8 cellular contexts compared by ENCODE assay signal in the genomic region with DNA sequence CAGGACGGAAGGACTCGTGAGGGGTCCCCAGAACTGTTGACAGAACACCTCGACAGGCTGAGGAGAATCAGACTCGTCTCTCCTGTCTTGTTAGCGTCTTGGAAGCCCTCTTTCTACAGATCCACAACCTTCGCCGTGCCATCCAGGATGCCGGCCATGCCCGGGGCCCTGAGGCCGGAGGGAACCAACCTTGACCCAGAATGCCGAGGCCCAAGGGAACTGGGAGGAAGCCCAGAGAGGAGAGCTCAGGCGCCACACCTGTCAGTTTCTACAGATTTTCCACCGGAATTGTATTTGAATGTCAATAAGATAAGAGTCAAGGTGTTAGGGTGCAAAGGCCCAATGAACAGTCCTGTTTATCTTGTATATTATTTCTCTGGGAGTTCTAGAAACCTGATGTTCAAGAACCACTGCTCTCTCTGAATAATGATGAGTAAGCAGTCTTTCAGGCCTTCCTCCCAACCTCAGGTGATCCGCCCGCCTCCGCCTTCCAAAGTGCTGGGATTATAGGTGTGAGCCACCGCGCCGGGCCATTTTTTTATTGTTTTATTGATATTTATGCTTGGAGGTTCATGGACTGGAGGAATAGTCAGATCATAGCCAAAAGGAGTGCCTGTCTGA. TPM values are rescaled to one million over a fixed set of nuclear protein-coding genes. Genes with fewer than 3 reads are reported as not detected.
A peak's percentile ranks its signal among the peaks of the same experiment; 100 is the strongest.
DNase-seq lines count a peak whose midpoint lies in the region; ATAC-seq, FAIRE-seq and TF ChIP-seq lines count a peak whose summit lies in the region.

No MANE protein-coding gene starts in this region.

- H3K4me1 ChIP-seq in GM12878 (ENCODE audit: control insufficient read depth, insufficient read depth, low read length) = peaks cover 5% of the 10 kb centered on the region
- peaks cover 12% of the 10 kb centered on the region for H3K4me1 ChIP-seq in iPS-18a (ENCODE audit: control insufficient read depth, low read depth, low read length)
- H3K4me1 ChIP-seq in skeletal muscle tissue (ENCODE audit: control insufficient read depth in 3 of 3, insufficient read depth in 3 of 3, low read length in 3 of 3) = peaks cover 5 to 7% (median 5%) of the 10 kb centered on the region in 3 donors
- no peaks in the 10 kb centered on the region for H3K4me1 ChIP-seq in effector memory CD4-positive, alpha-beta T cell (ENCODE audit: control insufficient read depth, insufficient read depth, low read length, poor library complexity, severe bottlenecking)

- H3K27me3 ChIP-seq in H7 (ENCODE audit: control insufficient read depth, insufficient read depth, low read length) (peaks cover 2% of the 10 kb centered on the region), GM12878 (replicated peaks in 1 of 2; ENCODE audit: control insufficient read depth in 2 of 2, insufficient read depth in 2 of 2, low read length in 1 of 2) (no peaks in the 10 kb centered on the region), iPS-18a (ENCODE audit: control insufficient read depth, insufficient read depth, low read length) (peaks cover 14% of the 10 kb centered on the region), skeletal muscle tissue (ENCODE audit: control insufficient read depth in 3 of 3, insufficient read depth in 3 of 3, low read length in 3 of 3) (no peaks in the 10 kb centered on the region)
- H3K27me3 ChIP-seq in effector memory CD4-positive, alpha-beta T cell (replicated peaks; ENCODE audit: control insufficient read depth, insufficient read depth, low read length, poor library complexity, severe bottlenecking) = no peaks in the 10 kb centered on the region

- RAD21 ChIA-PET in GM12878 (lab: Charles Lee; ENCODE audit: unreplicated experiment) = no interaction called here

- no peak for TF ChIP-seq CTCF in GM12878 (IDR thresholded peaks at IDR 0.05 in 2 of 3, conservative IDR thresholded peaks at IDR 0.05 in 1 of 3; ENCODE audit: control insufficient read depth in 2 of 3, extremely low read depth in 1 of 3, insufficient read depth in 1 of 3, low read depth in 3 of 3, low read length in 3 of 3)

- in situ Hi-C loops in GM12878 (cut with MboI) = no loop called here

- no peaks in the 10 kb centered on the region for H3K36me3 ChIP-seq in H7 (replicated peaks; ENCODE audit: control insufficient read depth, insufficient read depth, low read length)
- no peaks in the 10 kb centered on the region for H3K36me3 ChIP-seq in GM12878 (ENCODE audit: control insufficient read depth in 2 of 2, insufficient read depth in 2 of 2, low read length in 1 of 2)
- H3K36me3 ChIP-seq in iPS-18a (ENCODE audit: control insufficient read depth, low read depth, low read length) = no peaks in the 10 kb centered on the region
- H3K36me3 ChIP-seq in skeletal muscle tissue (ENCODE audit: control insufficient read depth in 3 of 3, insufficient read depth in 3 of 3, low read length in 3 of 3) = no peaks in the 10 kb centered on the region
- H3K36me3 ChIP-seq in effector memory CD4-positive, alpha-beta T cell (ENCODE audit: control insufficient read depth, insufficient read depth, low read length) = no peaks in the 10 kb centered on the region

- no peak for ATAC-seq in GM12878
- no peak for ATAC-seq in HG02798 (IDR thresholded peaks at IDR 0.05; ENCODE audit: poor library complexity, unreplicated experiment)
- ATAC-seq in GM19023 (IDR thresholded peaks at IDR 0.05; ENCODE audit: unreplicated experiment) = no peak
- ATAC-seq in HG03432 (IDR thresholded peaks at IDR 0.05; ENCODE audit: unreplicated experiment) = no peak

- no peak for TF ChIP-seq POLR2A in GM12878 (IDR thresholded peaks at IDR 0.05; ENCODE audit: low read depth, low read length)

- H3K9ac ChIP-seq in GM12878 (ENCODE audit: control insufficient read depth, insufficient read depth, low read length) = peak overlapping the region; percentile 75; the same call in 1 of the 2 replicates
- H3K9ac ChIP-seq in iPS-18a (ENCODE audit: low read length) = peak overlapping the region; percentile 50
- peak overlapping the region; percentile 34 to 88 (median 88) for H3K9ac ChIP-seq in skeletal muscle tissue (ENCODE audit: low read depth in 1 of 3, low read length in 3 of 3)

- H3K4me3 ChIP-seq in H7 (ENCODE audit: insufficient read depth, low read depth, low read length) = peak overlapping the region; percentile 58
- peak overlapping the region; percentile 7; the same call in 1 of the 2 replicates for H3K4me3 ChIP-seq in GM12878
- peak overlapping the region; percentile 68 for H3K4me3 ChIP-seq in iPS-18a (ENCODE audit: low read length)
- H3K4me3 ChIP-seq in skeletal muscle tissue (ENCODE audit: low read length in 3 of 3) = peak overlapping the region; percentile 17 to 89 (median 64)
- no peak overlapping the region for H3K4me3 ChIP-seq in effector memory CD4-positive, alpha-beta T cell (ENCODE audit: insufficient read depth, low read depth, low read length, poor library complexity, severe bottlenecking)

- H3K27ac ChIP-seq in GM12878 (ENCODE audit: control insufficient read depth, insufficient read depth) = peak overlapping the region; percentile 80; the same call in 1 of the 2 replicates
- H3K27ac ChIP-seq in iPS-18a (ENCODE audit: low read length) = no peak overlapping the region
- H3K27ac ChIP-seq in skeletal muscle tissue (ENCODE audit: low read depth, low read length) = peak overlapping the region; percentile 83
- no peak overlapping the region for H3K27ac ChIP-seq in effector memory CD4-positive, alpha-beta T cell (ENCODE audit: insufficient read depth, low read length, poor library complexity, severe bottlenecking)

- WGBS in GM12878 (ENCODE audit: insufficient coverage, insufficient replicate concordance, low lambda C conversion rate, missing lambda C conversion rate) = 77% methylated on average over 19 of the region's 19 CpGs

- CTCF ChIA-PET in GM12878 (lab: Yijun Ruan, JAX) = interaction anchor here (1.4 kb wide), 1 partner anchor 367 kb away, joined by 3 read pairs; the partner anchor contains the start of gene UBE3D

- DNase-seq in H7 = no peak
- no peak for DNase-seq in GM12878 (ENCODE audit: low read depth, low spot score)
- no peak for DNase-seq in effector memory CD4-positive, alpha-beta T cell

- TF ChIP-seq RAD21 in GM12878 (IDR thresholded peaks at IDR 0.05; ENCODE audit: insufficient read depth, low read depth, low read length) = no peak

- peak overlapping the region; percentile 81 for H2AFZ ChIP-seq in GM12878 (ENCODE audit: control insufficient read depth, low read depth, low read length)

- no peak for FAIRE-seq in GM12878 (lab: Jason Lieb, UNC)

- peak overlapping the region; percentile 82 for H3K4me2 ChIP-seq in GM12878 (ENCODE audit: control insufficient read depth, insufficient read depth)

- TF ChIP-seq EP300 in GM12878 (IDR thresholded peaks at IDR 0.05; ENCODE audit: borderline replicate concordance in 1 of 2, control insufficient read depth in 1 of 2, low read depth in 2 of 2, low read length in 2 of 2) = no peak

- no peaks in the 10 kb centered on the region for H4K20me1 ChIP-seq in GM12878 (ENCODE audit: control insufficient read depth, insufficient read depth)

- peaks cover 27% of the 10 kb centered on the region for H3K79me2 ChIP-seq in GM12878 (ENCODE audit: control insufficient read depth, insufficient read depth, low read length)

- POLR2A ChIA-PET in GM12878 (lab: Charles Lee) = interaction anchor here (0.5 kb wide), 1 partner anchor 26 kb away, joined by 4 read pairs; no protein-coding TSS in a partner anchor

- no TSS peak for BruUV-seq in GM12878 (replicated peaks; lab: Mats Ljungman, UMichigan)

- intact Hi-C loops in GM12878 (cut with micrococcal nuclease; ENCODE audit: unreplicated experiment) = loop anchor here (5.0 kb wide), 1 partner anchor 364 kb away; the partner anchor contains the start of genes DOP1A and UBE3D

- SMC1A ChIA-PET in GM12878 (lab: Charles Lee; ENCODE audit: uncharacterized antibody, unreplicated experiment) = interaction anchor here (1.2 kb wide), 1 partner anchor 23 kb away, joined by 3 read pairs; no protein-coding TSS in a partner anchor

- H3K9me3 ChIP-seq in GM12878 (replicated peaks; ENCODE audit: control insufficient read depth, insufficient read depth, low read length) (no peaks in the 10 kb centered on the region), iPS-18a (ENCODE audit: control insufficient read depth, low read depth, low read length) (no peaks in the 10 kb centered on the region), skeletal muscle tissue (ENCODE audit: control insufficient read depth in 3 of 3, low read length in 3 of 3) (no peaks in the 10 kb centered on the region)
- no peaks in the 10 kb centered on the region for H3K9me3 ChIP-seq in effector memory CD4-positive, alpha-beta T cell (ENCODE audit: control insufficient read depth, low read length)

TF ChIP-seq in GM12878, 131 proteins besides CTCF, POLR2A, EP300 and RAD21 (continues in another document):
- TF ChIP-seq RUNX3 (IDR thresholded peaks at IDR 0.05; ENCODE audit: low read length) = no peak
- no peak for TF ChIP-seq ETV6 (conservative IDR thresholded peaks at IDR 0.05 in 1 of 2, IDR thresholded peaks at IDR 0.05 in 1 of 2; ENCODE audit: borderline replicate concordance in 1 of 2, low read depth in 1 of 2)

RNA-seq across cellular contexts. Expression of gene ME1, which starts 0.8 kb away (rescaled TPM):
- 3.4 and 3.9 TPM in 2 replicates for total RNA-seq in H7 (2014; rRNA removed; shearing (Covaris generic))
- 8.9 and 9.9 TPM in 2 replicates for total RNA-seq in GM12878 (2013; cell fraction: nucleolus; rRNA removed)
- total RNA-seq in GM12878 (2014; rRNA removed) (4.5 and 5.4 TPM in 2 replicates), GM12878 (2014; rRNA removed; fragmentation: Illumina TruSeq; extraction: Trizol) (8.3 and 8.5 TPM in 2 replicates), GM12878 (2021) (9.2 and 9.8 TPM in 2 replicates), skeletal muscle tissue (2.6 TPM)
- 2.0 TPM for polyA plus RNA-seq in GM12878 (2011; ENCODE audit: low read depth)
- polyA plus RNA-seq in GM12878 (2011; rRNA removed) (8.4 and 10.6 TPM in 2 replicates), GM12878 (2014; fragmentation: Illumina TruSeq; extraction: Trizol) (10.6 and 15.7 TPM in 2 replicates), GM12878 (2014; fragmentation: Nextera tagmentation; extraction: Ambion mirVana) (1 to 10 TPM; 3.6 to 6.4 TPM), GM12878 (2014; rRNA removed) (3.3 and 4.2 TPM in 2 replicates), GM12878 (2016; fragmentation: Nextera tagmentation; extraction: Ambion mirVana) (10 to 100 TPM; 10.3 to 11.8 TPM)
- polyA plus RNA-seq in GM12878 (2011; cell fraction: cytosol; rRNA removed) = 3.4 and 5.9 TPM in 2 replicates
- 9.1 and 9.4 TPM in 2 replicates for polyA plus RNA-seq in GM12878 (2011; cell fraction: nucleus; rRNA removed)
- 3.0 and 4.9 TPM in 2 replicates for polyA plus RNA-seq in GM12878 (2012)
- polyA minus RNA-seq in GM12878 (2011; rRNA and poly(A)+ RNA removed) = 5.4 and 9.6 TPM in 2 replicates
- polyA minus RNA-seq in GM12878 (2011; cell fraction: cytosol; rRNA and poly(A)+ RNA removed) = 4.7 and 5.3 TPM in 2 replicates
- 6.4 and 9.8 TPM in 2 replicates for polyA minus RNA-seq in GM12878 (2011; cell fraction: nucleus; rRNA and poly(A)+ RNA removed)

Comparison
In these comparisons a context has a peak if more than half of its experiments do, and no peak if none do; other contexts are left out.
1. H3K27ac ChIP-seq: peak in GM12878 (single experiment) and skeletal muscle tissue (single experiment); none in iPS-18a (single experiment) and effector memory CD4-positive, alpha-beta T cell (single experiment).
2. Peak in every context shown above with its lines, with median percentiles within 50 percentile points of each other: H3K9ac ChIP-seq.